ENCODE assay signal across 1 cellular context in genomic region chr3:129413687-129414506, GRCh38.
TF ChIP-seq lines count a peak whose summit lies in the region.

No MANE protein-coding gene starts in this region.

TF ChIP-seq in K562, 482 proteins besides CTCF, POLR2A, EP300 and RAD21 (continued from another document and continues in another):
- TF ChIP-seq, protein P1, sequence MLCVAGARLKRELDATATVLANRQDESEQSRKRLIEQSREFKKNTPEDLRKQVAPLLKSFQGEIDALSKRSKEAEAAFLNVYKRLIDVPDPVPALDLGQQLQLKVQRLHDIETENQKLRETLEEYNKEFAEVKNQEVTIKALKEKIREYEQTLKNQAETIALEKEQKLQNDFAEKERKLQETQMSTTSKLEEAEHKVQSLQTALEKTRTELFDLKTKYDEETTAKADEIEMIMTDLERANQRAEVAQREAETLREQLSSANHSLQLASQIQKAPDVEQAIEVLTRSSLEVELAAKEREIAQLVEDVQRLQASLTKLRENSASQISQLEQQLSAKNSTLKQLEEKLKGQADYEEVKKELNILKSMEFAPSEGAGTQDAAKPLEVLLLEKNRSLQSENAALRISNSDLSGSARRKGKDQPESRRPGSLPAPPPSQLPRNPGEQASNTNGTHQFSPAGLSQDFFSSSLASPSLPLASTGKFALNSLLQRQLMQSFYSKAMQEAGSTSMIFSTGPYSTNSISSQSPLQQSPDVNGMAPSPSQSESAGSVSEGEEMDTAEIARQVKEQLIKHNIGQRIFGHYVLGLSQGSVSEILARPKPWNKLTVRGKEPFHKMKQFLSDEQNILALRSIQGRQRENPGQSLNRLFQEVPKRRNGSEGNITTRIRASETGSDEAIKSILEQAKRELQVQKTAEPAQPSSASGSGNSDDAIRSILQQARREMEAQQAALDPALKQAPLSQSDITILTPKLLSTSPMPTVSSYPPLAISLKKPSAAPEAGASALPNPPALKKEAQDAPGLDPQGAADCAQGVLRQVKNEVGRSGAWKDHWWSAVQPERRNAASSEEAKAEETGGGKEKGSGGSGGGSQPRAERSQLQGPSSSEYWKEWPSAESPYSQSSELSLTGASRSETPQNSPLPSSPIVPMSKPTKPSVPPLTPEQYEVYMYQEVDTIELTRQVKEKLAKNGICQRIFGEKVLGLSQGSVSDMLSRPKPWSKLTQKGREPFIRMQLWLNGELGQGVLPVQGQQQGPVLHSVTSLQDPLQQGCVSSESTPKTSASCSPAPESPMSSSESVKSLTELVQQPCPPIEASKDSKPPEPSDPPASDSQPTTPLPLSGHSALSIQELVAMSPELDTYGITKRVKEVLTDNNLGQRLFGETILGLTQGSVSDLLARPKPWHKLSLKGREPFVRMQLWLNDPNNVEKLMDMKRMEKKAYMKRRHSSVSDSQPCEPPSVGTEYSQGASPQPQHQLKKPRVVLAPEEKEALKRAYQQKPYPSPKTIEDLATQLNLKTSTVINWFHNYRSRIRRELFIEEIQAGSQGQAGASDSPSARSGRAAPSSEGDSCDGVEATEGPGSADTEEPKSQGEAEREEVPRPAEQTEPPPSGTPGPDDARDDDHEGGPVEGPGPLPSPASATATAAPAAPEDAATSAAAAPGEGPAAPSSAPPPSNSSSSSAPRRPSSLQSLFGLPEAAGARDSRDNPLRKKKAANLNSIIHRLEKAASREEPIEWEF (CRISPR knock-in tag; IDR thresholded peaks at IDR 0.05), result no peak
- TF ChIP-seq IRF2 (CRISPR knock-in tag; IDR thresholded peaks at IDR 0.05) (no peak), THRA (IDR thresholded peaks at IDR 0.05) (no peak), ESRRA (IDR thresholded peaks at IDR 0.05; ENCODE audit: borderline replicate concordance, low read depth) (peak; percentile 42; the same call in 1 of the 2 replicates), ETS2 (tag; IDR thresholded peaks at IDR 0.05; ENCODE audit: borderline replicate concordance, poor library complexity, severe bottlenecking) (no peak), KDM4B (IDR thresholded peaks at IDR 0.05; ENCODE audit: borderline replicate concordance in 2 of 2, low read depth in 1 of 2) (no peak), CREM (IDR thresholded peaks at IDR 0.05; ENCODE audit: low read depth) (peak; percentile 83), MBD2 (IDR thresholded peaks at IDR 0.05; ENCODE audit: borderline replicate concordance, low read depth) (peak; percentile 22; the same call in 1 of the 2 replicates), MEF2D (tag; conservative IDR thresholded peaks at IDR 0.05; ENCODE audit: low read depth) (0 out of 2 replicates have a peak, but pooled peaks have one; percentile 52), ETV5 (CRISPR knock-in tag; IDR thresholded peaks at IDR 0.05; ENCODE audit: low read depth) (no peak), TAF9B (IDR thresholded peaks at IDR 0.05; ENCODE audit: partially characterized antibody) (no peak), MTA3 (IDR thresholded peaks at IDR 0.05; ENCODE audit: borderline replicate concordance) (peak; percentile 20; the same call in 1 of the 2 replicates), ZNF175 (CRISPR knock-in tag; IDR thresholded peaks at IDR 0.05; ENCODE audit: low read depth) (no peak), SREBF1 (IDR thresholded peaks at IDR 0.05; ENCODE audit: borderline replicate concordance, low read depth, low read length) (no peak), SP1 (CRISPR knock-in tag; IDR thresholded peaks at IDR 0.05) (peak; percentile 47; the same call in 1 of the 2 replicates), ZBED1 (IDR thresholded peaks at IDR 0.05) (no peak), ZC3H4 (CRISPR knock-in tag; IDR thresholded peaks at IDR 0.05; ENCODE audit: borderline replicate concordance) (no peak), ZEB2 (IDR thresholded peaks at IDR 0.05) (no peak), CBFB (CRISPR knock-in tag; IDR thresholded peaks at IDR 0.05) (no peak), MCM7 (IDR thresholded peaks at IDR 0.05) (no peak), GATA2 (CRISPR knock-in tag; IDR thresholded peaks at IDR 0.05) (peak; percentile 51; the same call in 1 of the 2 replicates), KLF16 (IDR thresholded peaks at IDR 0.05) (peak; percentile 70; the same call in 1 of the 2 replicates), MTA2 (IDR thresholded peaks at IDR 0.05; ENCODE audit: low read depth) (peak; percentile 65; the same call in 1 of the 2 replicates), TAL1 (IDR thresholded peaks at IDR 0.05) (peak; percentile 74), SRSF7 (optimal IDR thresholded peaks at IDR 0.05; ENCODE audit: low read depth, low read length) (no peak), TARDBP (IDR thresholded peaks at IDR 0.05) (no peak), CREB3 (tag; conservative IDR thresholded peaks at IDR 0.05; ENCODE audit: low read depth) (no peak), ATF3 (IDR thresholded peaks at IDR 0.05) (peak; percentile 89), ATF3 (CRISPR knock-in tag; conservative IDR thresholded peaks at IDR 0.05) (peak; percentile 87), TEAD4 (IDR thresholded peaks at IDR 0.05; ENCODE audit: low read length) (peak; percentile 95), TEAD4 (CRISPR knock-in tag; IDR thresholded peaks at IDR 0.05; ENCODE audit: borderline replicate concordance) (no peak), RBBP5 (IDR thresholded peaks at IDR 0.05; ENCODE audit: borderline replicate concordance, insufficient read depth, low read length, poor library complexity, severe bottlenecking) (peak; percentile 40), LCOR (CRISPR knock-in tag; IDR thresholded peaks at IDR 0.05) (peak; percentile 87; the same call in 1 of the 2 replicates), POLR2AphosphoS2 (IDR thresholded peaks at IDR 0.05; ENCODE audit: low read length) (no peak), TEAD1 (CRISPR knock-in tag; IDR thresholded peaks at IDR 0.05) (0 out of 4 replicates have a peak, but pooled peaks of 1 of the 2 experiments have one; percentile 72), RCOR1 (IDR thresholded peaks at IDR 0.05; ENCODE audit: borderline replicate concordance in 1 of 2, low read depth in 2 of 2, low read length in 2 of 2) (peak in 1 of 2 experiments; percentile 35; a peak in 1 of 4 replicates), ZMIZ1 (IDR thresholded peaks at IDR 0.05; ENCODE audit: low read depth in 2 of 2, low read length in 2 of 2) (peak in 1 of 2 experiments; percentile 67; a peak in 1 of 4 replicates), BRD9 (IDR thresholded peaks at IDR 0.05; ENCODE audit: low read depth, partially characterized antibody) (peak; percentile 25)
- TF ChIP-seq, protein P2, sequence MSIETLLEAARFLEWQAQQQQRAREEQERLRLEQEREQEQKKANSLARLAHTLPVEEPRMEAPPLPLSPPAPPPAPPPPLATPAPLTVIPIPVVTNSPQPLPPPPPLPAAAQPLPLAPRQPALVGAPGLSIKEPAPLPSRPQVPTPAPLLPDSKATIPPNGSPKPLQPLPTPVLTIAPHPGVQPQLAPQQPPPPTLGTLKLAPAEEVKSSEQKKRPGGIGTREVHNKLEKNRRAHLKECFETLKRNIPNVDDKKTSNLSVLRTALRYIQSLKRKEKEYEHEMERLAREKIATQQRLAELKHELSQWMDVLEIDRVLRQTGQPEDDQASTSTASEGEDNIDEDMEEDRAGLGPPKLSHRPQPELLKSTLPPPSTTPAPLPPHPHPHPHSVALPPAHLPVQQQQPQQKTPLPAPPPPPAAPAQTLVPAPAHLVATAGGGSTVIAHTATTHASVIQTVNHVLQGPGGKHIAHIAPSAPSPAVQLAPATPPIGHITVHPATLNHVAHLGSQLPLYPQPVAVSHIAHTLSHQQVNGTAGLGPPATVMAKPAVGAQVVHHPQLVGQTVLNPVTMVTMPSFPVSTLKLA (conservative IDR thresholded peaks at IDR 0.05), result peak in 1 of 2 experiments; percentile 50; a peak in 3 of 4 replicates
- TF ChIP-seq, protein P3, sequence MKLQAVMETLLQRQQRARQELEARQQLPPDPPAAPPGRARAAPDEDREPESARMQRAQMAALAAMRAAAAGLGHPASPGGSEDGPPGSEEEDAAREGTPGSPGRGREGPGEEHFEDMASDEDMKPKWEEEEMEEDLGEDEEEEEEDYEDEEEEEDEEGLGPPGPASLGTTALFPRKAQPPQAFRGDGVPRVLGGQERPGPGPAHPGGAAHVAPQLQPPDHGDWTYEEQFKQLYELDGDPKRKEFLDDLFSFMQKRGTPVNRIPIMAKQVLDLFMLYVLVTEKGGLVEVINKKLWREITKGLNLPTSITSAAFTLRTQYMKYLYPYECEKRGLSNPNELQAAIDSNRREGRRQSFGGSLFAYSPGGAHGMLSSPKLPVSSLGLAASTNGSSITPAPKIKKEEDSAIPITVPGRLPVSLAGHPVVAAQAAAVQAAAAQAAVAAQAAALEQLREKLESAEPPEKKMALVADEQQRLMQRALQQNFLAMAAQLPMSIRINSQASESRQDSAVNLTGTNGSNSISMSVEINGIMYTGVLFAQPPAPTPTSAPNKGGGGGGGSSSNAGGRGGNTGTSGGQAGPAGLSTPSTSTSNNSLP (IDR thresholded peaks at IDR 0.05; ENCODE audit: borderline replicate concordance, low read depth, low read length), result peak; percentile 52; the same call in 1 of the 2 replicates
- TF ChIP-seq, protein P4, sequence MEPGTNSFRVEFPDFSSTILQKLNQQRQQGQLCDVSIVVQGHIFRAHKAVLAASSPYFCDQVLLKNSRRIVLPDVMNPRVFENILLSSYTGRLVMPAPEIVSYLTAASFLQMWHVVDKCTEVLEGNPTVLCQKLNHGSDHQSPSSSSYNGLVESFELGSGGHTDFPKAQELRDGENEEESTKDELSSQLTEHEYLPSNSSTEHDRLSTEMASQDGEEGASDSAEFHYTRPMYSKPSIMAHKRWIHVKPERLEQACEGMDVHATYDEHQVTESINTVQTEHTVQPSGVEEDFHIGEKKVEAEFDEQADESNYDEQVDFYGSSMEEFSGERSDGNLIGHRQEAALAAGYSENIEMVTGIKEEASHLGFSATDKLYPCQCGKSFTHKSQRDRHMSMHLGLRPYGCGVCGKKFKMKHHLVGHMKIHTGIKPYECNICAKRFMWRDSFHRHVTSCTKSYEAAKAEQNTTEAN (CRISPR knock-in tag; IDR thresholded peaks at IDR 0.05), result no peak
- TF ChIP-seq, protein P5, sequence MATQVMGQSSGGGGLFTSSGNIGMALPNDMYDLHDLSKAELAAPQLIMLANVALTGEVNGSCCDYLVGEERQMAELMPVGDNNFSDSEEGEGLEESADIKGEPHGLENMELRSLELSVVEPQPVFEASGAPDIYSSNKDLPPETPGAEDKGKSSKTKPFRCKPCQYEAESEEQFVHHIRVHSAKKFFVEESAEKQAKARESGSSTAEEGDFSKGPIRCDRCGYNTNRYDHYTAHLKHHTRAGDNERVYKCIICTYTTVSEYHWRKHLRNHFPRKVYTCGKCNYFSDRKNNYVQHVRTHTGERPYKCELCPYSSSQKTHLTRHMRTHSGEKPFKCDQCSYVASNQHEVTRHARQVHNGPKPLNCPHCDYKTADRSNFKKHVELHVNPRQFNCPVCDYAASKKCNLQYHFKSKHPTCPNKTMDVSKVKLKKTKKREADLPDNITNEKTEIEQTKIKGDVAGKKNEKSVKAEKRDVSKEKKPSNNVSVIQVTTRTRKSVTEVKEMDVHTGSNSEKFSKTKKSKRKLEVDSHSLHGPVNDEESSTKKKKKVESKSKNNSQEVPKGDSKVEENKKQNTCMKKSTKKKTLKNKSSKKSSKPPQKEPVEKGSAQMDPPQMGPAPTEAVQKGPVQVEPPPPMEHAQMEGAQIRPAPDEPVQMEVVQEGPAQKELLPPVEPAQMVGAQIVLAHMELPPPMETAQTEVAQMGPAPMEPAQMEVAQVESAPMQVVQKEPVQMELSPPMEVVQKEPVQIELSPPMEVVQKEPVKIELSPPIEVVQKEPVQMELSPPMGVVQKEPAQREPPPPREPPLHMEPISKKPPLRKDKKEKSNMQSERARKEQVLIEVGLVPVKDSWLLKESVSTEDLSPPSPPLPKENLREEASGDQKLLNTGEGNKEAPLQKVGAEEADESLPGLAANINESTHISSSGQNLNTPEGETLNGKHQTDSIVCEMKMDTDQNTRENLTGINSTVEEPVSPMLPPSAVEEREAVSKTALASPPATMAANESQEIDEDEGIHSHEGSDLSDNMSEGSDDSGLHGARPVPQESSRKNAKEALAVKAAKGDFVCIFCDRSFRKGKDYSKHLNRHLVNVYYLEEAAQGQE (CRISPR knock-in tag; IDR thresholded peaks at IDR 0.05; ENCODE audit: low read depth), result no peak
